Comparison of ENCODE assay signal across 7 cellular contexts in genomic region chr17:48541036-48541573, GRCh38. TPM values are rescaled to one million over a fixed set of nuclear protein-coding genes. Genes with fewer than 3 reads are reported as not detected.
DNase-seq lines count a peak whose midpoint lies in the region.
"Had no signal": no experiment of that assay in that cellular context is flagged by ENCODE, and none has a peak within 500 bp of the region (broad histone marks: within the 10 kb centered on the region; RNA-seq: fewer than 3 reads in every experiment).

No MANE protein-coding gene starts in this region.

- H3K4me3 ChIP-seq in mucosa of stomach (ENCODE audit: low read length) = peak overlapping the region; percentile 17

- peak overlapping the region; percentile 63; the same call in 1 of the 2 replicates for H3K9ac ChIP-seq in ES-I3 (ENCODE audit: low read depth, low read length)
- H3K9ac ChIP-seq in mucosa of stomach (ENCODE audit: low read length) = peak overlapping the region; percentile 44
- H3K9ac ChIP-seq: SK-N-SH had no signal

- H3K27me3 ChIP-seq in mucosa of stomach (ENCODE audit: control insufficient read depth, insufficient read depth, low read length) = peaks cover 59% of the 10 kb centered on the region

- no peaks in the 10 kb centered on the region for H3K9me3 ChIP-seq in ES-I3 (ENCODE audit: control insufficient read depth, insufficient read depth, low read length)
- no peaks in the 10 kb centered on the region for H3K9me3 ChIP-seq in mucosa of stomach (ENCODE audit: control insufficient read depth, low read length)
- H3K9me3 ChIP-seq: SK-N-SH had no signal

- no peaks in the 10 kb centered on the region for H3K36me3 ChIP-seq in ES-I3 (ENCODE audit: insufficient read depth, low read length)
- no peaks in the 10 kb centered on the region for H3K36me3 ChIP-seq in mucosa of stomach (ENCODE audit: control insufficient read depth, insufficient read depth, low read length)

- DNase-seq in amniotic epithelial cell (ENCODE audit: low read depth) (peak; percentile 34), NCI-H82 (lab: John Stamatoyannopoulos, UW) (no peak), occipital lobe (lab: John Stamatoyannopoulos, UW) (no peak), NCI-H2081 (lab: John Stamatoyannopoulos, UW) (no peak)

- peaks cover 23% of the 10 kb centered on the region for H3K4me1 ChIP-seq in ES-I3 (ENCODE audit: insufficient read depth, low read length)
- peaks cover 4% of the 10 kb centered on the region for H3K4me1 ChIP-seq in mucosa of stomach (ENCODE audit: control insufficient read depth, insufficient read depth, low read length)

RNA-seq across cellular contexts. Expression of gene HOXB2, which starts 3.8 kb away (rescaled TPM):
- 0.16 TPM for total RNA-seq in occipital lobe

RNA-seq across cellular contexts. Expression of gene HOXB1, which starts 10.3 kb away (rescaled TPM):
- not detected for total RNA-seq in occipital lobe

RNA-seq across cellular contexts. Expression of gene HOXB4, which starts 37.0 kb away (rescaled TPM):
- not detected for total RNA-seq in occipital lobe

RNA-seq across cellular contexts. Expression of gene HOXB3, which starts 48.9 kb away (rescaled TPM):
- not detected for total RNA-seq in occipital lobe

RNA-seq across cellular contexts. Expression of gene HOXB5, which starts 52.5 kb away (rescaled TPM):
- not detected for total RNA-seq in occipital lobe
